In genomic region chr15:49096090-49096750, GRCh38 we compare ENCODE assay signal across 23 cellular contexts. TPM values are rescaled to one million over a fixed set of nuclear protein-coding genes. Genes with fewer than 3 reads are reported as not detected.
DNase-seq lines count a peak whose midpoint lies in the region; ATAC-seq and TF ChIP-seq lines count a peak whose summit lies in the region.
"Had no signal": no experiment of that assay in that cellular context is flagged by ENCODE, and none has a peak within 500 bp of the region (broad histone marks: within the 10 kb centered on the region; RNA-seq: fewer than 3 reads in every experiment).

No MANE protein-coding gene starts in this region.

- intact Hi-C loops in right cardiac atrium (cut with DNase I), result no loop called here

- H3K27me3 ChIP-seq in right cardiac atrium (ENCODE audit: control insufficient read depth, insufficient read depth) (no peaks in the 10 kb centered on the region), parathyroid adenoma (ENCODE audit: control insufficient read depth, insufficient read depth, low read length) (no peaks in the 10 kb centered on the region), HAP-1 (ENCODE audit: low read depth) (no peaks in the 10 kb centered on the region)
- H3K27me3 ChIP-seq: ovary, vagina had no signal

- no peaks in the 10 kb centered on the region for H3K79me2 ChIP-seq in parathyroid adenoma

- no peaks in the 10 kb centered on the region for H3K4me1 Mint-ChIP-seq in T-helper 17 cell
- H3K4me1 Mint-ChIP-seq: activated CD4-positive, alpha-beta T cell treated with anti-CD3 and anti-CD28 coated beads, Interleukin-2, amount 10 ng/mL, durations not matched to agents 24 days and 14 days; activated naive CD8-positive, alpha-beta T cell treated with anti-CD3 and anti-CD28 coated beads, Interleukin-2, amount 50 U/mL, for 24 hours; stimulated activated naive B cell treated with anti-CD40 and anti-IgM and Interleukin-4, amounts not matched to agents 10 μg/mL and 1 μg/mL and 100 μg/mL, for 72 hours had no signal

- TF ChIP-seq CTCF in parathyroid adenoma (IDR thresholded peaks at IDR 0.05), result no peak

- DNase-seq in HuH-7.5 (ENCODE audit: low spot score) (peak; percentile 30), T-helper 17 cell (no peak), right cardiac atrium (no peak), SHP77 treated with DMSO at 0.1 percent for 48 hours (lab: John Stamatoyannopoulos, UW) (no peak), cerebellar nuclear complex (lab: John Stamatoyannopoulos, UW) (no peak), HAP-1 (ENCODE audit: low spot score in 2 of 2) (no peak)
- DNase-seq: activated CD4-positive, alpha-beta T cell treated with anti-CD3 and anti-CD28 coated beads, Interleukin-2, amount 10 ng/mL, durations not matched to agents 24 days and 14 days; activated gamma-delta T cell; activated naive CD8-positive, alpha-beta T cell treated with anti-CD3 and anti-CD28 coated beads, Interleukin-2, amount 50 U/mL, for 24 hours; activated T-cell treated with anti-CD3 and anti-CD28 coated beads, Interleukin-2, amount 50 U/mL, for 24 hours; GM23248; HFFc6; IMR-90; NCI-H2029; NCI-H226; NCI-H82; ovary; stimulated activated CD4-positive, alpha-beta T cell treated with anti-CD3 and anti-CD28 coated beads, Interleukin-15, amount 100 ng/mL, for 24 hours; stimulated activated naive B cell treated with anti-CD40 and anti-IgM and Interleukin-4, amounts not matched to agents 10 μg/mL and 1 μg/mL and 100 μg/mL, for 72 hours had no signal

- H3K27ac Mint-ChIP-seq in T-helper 17 cell, result peak overlapping the region; percentile 8
- H3K27ac Mint-ChIP-seq: activated CD4-positive, alpha-beta T cell treated with anti-CD3 and anti-CD28 coated beads, Interleukin-2, amount 10 ng/mL, durations not matched to agents 24 days and 14 days; activated naive CD8-positive, alpha-beta T cell treated with anti-CD3 and anti-CD28 coated beads, Interleukin-2, amount 50 U/mL, for 24 hours; activated T-cell treated with anti-CD3 and anti-CD28 coated beads, Interleukin-2, amount 50 U/mL, for 24 hours; HFFc6; stimulated activated naive B cell treated with anti-CD40 and anti-IgM and Interleukin-4, amounts not matched to agents 10 μg/mL and 1 μg/mL and 100 μg/mL, for 72 hours had no signal

- H3K9ac ChIP-seq in parathyroid adenoma, result no peak overlapping the region
- H3K9ac ChIP-seq: GM23248 had no signal

- H3K36me3 Mint-ChIP-seq in T-helper 17 cell (ENCODE audit: low read depth), result peaks cover 2% of the 10 kb centered on the region

- no peak overlapping the region for H3K4me2 ChIP-seq in parathyroid adenoma (ENCODE audit: low read length)

- H3K4me3 Mint-ChIP-seq in T-helper 17 cell, result no peak overlapping the region
- H3K4me3 Mint-ChIP-seq: activated CD4-positive, alpha-beta T cell treated with anti-CD3 and anti-CD28 coated beads, Interleukin-2, amount 10 ng/mL, durations not matched to agents 24 days and 14 days; activated naive CD8-positive, alpha-beta T cell treated with anti-CD3 and anti-CD28 coated beads, Interleukin-2, amount 50 U/mL, for 24 hours; activated T-cell treated with anti-CD3 and anti-CD28 coated beads, Interleukin-2, amount 50 U/mL, for 24 hours; HFFc6; stimulated activated naive B cell treated with anti-CD40 and anti-IgM and Interleukin-4, amounts not matched to agents 10 μg/mL and 1 μg/mL and 100 μg/mL, for 72 hours had no signal

- H3K27me3 Mint-ChIP-seq in T-helper 17 cell, result no peaks in the 10 kb centered on the region
- H3K27me3 Mint-ChIP-seq: activated CD4-positive, alpha-beta T cell treated with anti-CD3 and anti-CD28 coated beads, Interleukin-2, amount 10 ng/mL, durations not matched to agents 24 days and 14 days; activated naive CD8-positive, alpha-beta T cell treated with anti-CD3 and anti-CD28 coated beads, Interleukin-2, amount 50 U/mL, for 24 hours; activated T-cell treated with anti-CD3 and anti-CD28 coated beads, Interleukin-2, amount 50 U/mL, for 24 hours; stimulated activated naive B cell treated with anti-CD40 and anti-IgM and Interleukin-4, amounts not matched to agents 10 μg/mL and 1 μg/mL and 100 μg/mL, for 72 hours had no signal

- H2AFZ ChIP-seq in parathyroid adenoma, result peak overlapping the region; percentile 11
- H2AFZ ChIP-seq: GM23248 had no signal

- in situ Hi-C loops in HAP-1 (cut with MboI; ENCODE audit: low sequenced_read_pairs), result no loop called here

- H3K27ac ChIP-seq in right cardiac atrium (ENCODE audit: low read length) (peak overlapping the region; percentile 39), parathyroid adenoma (peak overlapping the region; percentile 70)
- H3K27ac ChIP-seq: GM23248, ovary, vagina had no signal

- H3K36me3 ChIP-seq in parathyroid adenoma (ENCODE audit: control insufficient read depth, insufficient read depth, low read length) (no peaks in the 10 kb centered on the region), HAP-1 (replicated peaks) (no peaks in the 10 kb centered on the region)
- H3K36me3 ChIP-seq: ovary, vagina had no signal

- ATAC-seq in T-helper 17 cell (no peak), right cardiac atrium (peak; percentile 49 to 68), HG03097 (IDR thresholded peaks at IDR 0.05; ENCODE audit: low FRiP score, unreplicated experiment) (no peak)
- ATAC-seq: activated naive CD8-positive, alpha-beta T cell treated with anti-CD3 and anti-CD28 coated beads, Interleukin-2, amount 50 U/mL, for 24 hours; stimulated activated naive B cell treated with anti-CD40 and anti-IgM and Interleukin-4, amounts not matched to agents 10 μg/mL and 1 μg/mL and 100 μg/mL, for 72 hours had no signal

- H3K9me3 ChIP-seq in T-helper 17 cell (ENCODE audit: control insufficient read depth, low read length, poor library complexity, severe bottlenecking) (no peaks in the 10 kb centered on the region), right cardiac atrium (ENCODE audit: control insufficient read depth, low read length) (no peaks in the 10 kb centered on the region), parathyroid adenoma (ENCODE audit: control insufficient read depth, low read length) (no peaks in the 10 kb centered on the region), HAP-1 (no peaks in the 10 kb centered on the region)
- H3K9me3 ChIP-seq: ovary, vagina had no signal

- H3K4me3 ChIP-seq in right cardiac atrium (ENCODE audit: low read length) (no peak overlapping the region), parathyroid adenoma (ENCODE audit: low read depth, low read length) (no peak overlapping the region), HAP-1 (no peak overlapping the region)
- H3K4me3 ChIP-seq: GM23248, lung, ovary, vagina had no signal

- H3K4me1 ChIP-seq in right cardiac atrium (ENCODE audit: control insufficient read depth, insufficient read depth, low read length) (peaks cover 2% of the 10 kb centered on the region), parathyroid adenoma (peaks cover 16% of the 10 kb centered on the region), HAP-1 (no peaks in the 10 kb centered on the region)
- H3K4me1 ChIP-seq: vagina had no signal

RNA-seq across cellular contexts. Expression of gene SECISBP2L, which starts 50.0 kb away (rescaled TPM):
- 10 to 100 TPM; 49.4 to 56.8 TPM for total RNA-seq in T-helper 17 cell
- total RNA-seq in right cardiac atrium, result 10 to 100 TPM; 31.7 to 36.9 (median 34.4) TPM
- polyA plus RNA-seq in right cardiac atrium, result 9.1 TPM

RNA-seq across cellular contexts. Expression of gene COPS2, which starts 59.2 kb away (rescaled TPM):
- total RNA-seq in T-helper 17 cell, result 100 to 1,000 TPM in 1 of 2 donors, 10 to 100 TPM in 1; 95.8 to 107 TPM
- 10 to 100 TPM; 64.3 to 78.2 (median 70.8) TPM for total RNA-seq in right cardiac atrium
- polyA plus RNA-seq in right cardiac atrium, result 43.1 TPM

Comparison
In these comparisons a context has a peak if more than half of its experiments do, and no peak if none do; other contexts are left out.
1. ATAC-seq: peak in right cardiac atrium (2 of 2); none in T-helper 17 cell (single experiment) and HG03097 (single experiment).